In the genomic region with DNA sequence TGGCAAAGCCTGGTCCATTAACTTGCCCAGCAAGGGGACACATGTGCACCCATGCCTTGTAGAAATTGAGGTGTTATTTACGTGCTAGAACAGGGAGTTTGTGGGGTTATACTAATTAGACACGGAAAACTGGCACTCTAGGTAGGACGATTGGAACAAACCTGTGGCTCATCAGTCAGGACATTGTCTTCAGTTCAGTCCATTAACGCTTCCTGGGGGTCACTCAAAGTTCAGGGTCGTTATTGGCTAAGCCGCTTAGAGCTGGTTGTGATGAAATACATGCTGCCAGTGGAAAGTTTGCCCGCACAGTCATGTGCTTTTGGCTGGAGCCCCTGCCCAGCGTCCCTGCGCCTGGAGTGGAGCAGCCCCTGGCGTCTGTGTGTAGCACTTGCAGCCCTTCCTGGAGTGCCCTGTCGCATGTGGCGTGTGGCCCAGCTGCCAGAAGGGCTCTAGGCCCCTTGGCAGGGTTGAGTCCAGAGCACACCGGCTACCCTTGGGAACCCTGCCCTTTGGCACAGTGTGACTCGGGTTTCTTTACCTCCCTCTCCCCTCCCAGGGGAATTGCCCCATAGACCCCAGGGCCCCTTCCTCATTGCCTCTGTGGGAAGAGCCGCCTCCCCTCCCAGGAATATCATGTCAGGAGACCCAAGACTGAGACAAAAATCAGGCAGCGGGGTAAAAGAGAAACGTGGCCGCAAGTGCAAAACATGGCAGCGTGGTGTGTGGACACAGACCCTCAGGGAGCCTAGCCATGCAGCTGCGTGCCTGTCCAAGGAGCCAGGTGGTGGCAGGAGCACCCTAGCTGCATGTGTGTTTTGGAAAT, we compare ENCODE assay signal across 9 cellular contexts. TPM values are rescaled to one million over a fixed set of nuclear protein-coding genes. Genes with fewer than 3 reads are reported as not detected.
DNase-seq lines count a peak whose midpoint lies in the region; ATAC-seq and TF ChIP-seq lines count a peak whose summit lies in the region.
"Had no signal": no experiment of that assay in that cellular context is flagged by ENCODE, and none has a peak within 500 bp of the region (broad histone marks: within the 10 kb centered on the region; RNA-seq: fewer than 3 reads in every experiment).

No MANE protein-coding gene starts in this region.

- TF ChIP-seq CTCF in epithelial cell of proximal tubule (conservative IDR thresholded peaks at IDR 0.05; ENCODE audit: low read depth, low read length), result peak; percentile 69
- TF ChIP-seq CTCF in neural crest cell (conservative IDR thresholded peaks at IDR 0.05), result peak; percentile 50
- TF ChIP-seq CTCF in GM10266 (IDR thresholded peaks at IDR 0.05; ENCODE audit: control insufficient read depth, insufficient read depth, low read depth, missing control alignments), result no peak

- H3K27me3 Mint-ChIP-seq in neural crest cell (ENCODE audit: low read depth), result no peaks in the 10 kb centered on the region

- peak; percentile 57 for DNase-seq in AG20443 (ENCODE audit: low spot score)
- DNase-seq in NOMO-1 treated with DMSO at 0.1 percent for 48 hours (lab: John Stamatoyannopoulos, UW; ENCODE audit: unreplicated experiment), result peak; percentile 85
- DNase-seq in epithelial cell of proximal tubule (ENCODE audit: low read depth), result no peak
- no peak for DNase-seq in neural crest cell (ENCODE audit: low read depth, low spot score)
- DNase-seq in activated CD8-positive, alpha-beta memory T cell treated with anti-CD3 and anti-CD28 coated beads, Interleukin-2, amount 50 U/mL, for 48 hours, result no peak
- DNase-seq in NCI-H226, result no peak
- no peak for DNase-seq in GM10266 (ENCODE audit: extremely low spot score)
- DNase-seq: NCI-H2171 had no signal

- H3K4me1 Mint-ChIP-seq in neural crest cell, result peaks cover 42% of the 10 kb centered on the region

- no peak for ATAC-seq in HG03457 (IDR thresholded peaks at IDR 0.05; ENCODE audit: unreplicated experiment)

- H3K36me3 Mint-ChIP-seq in neural crest cell (ENCODE audit: low read depth), result peaks cover 15% of the 10 kb centered on the region

- peak overlapping the region; percentile 59 for H3K4me3 Mint-ChIP-seq in neural crest cell

- H3K4me3 ChIP-seq in epithelial cell of proximal tubule (ENCODE audit: low read depth, low read length), result no peak overlapping the region

- peak overlapping the region; percentile 50 for H3K27ac Mint-ChIP-seq in neural crest cell (ENCODE audit: unreplicated experiment)

- H3K9me3 Mint-ChIP-seq in neural crest cell, result no peaks in the 10 kb centered on the region

RNA-seq across cellular contexts. Expression of gene ZNF775, which starts 9.8 kb away (rescaled TPM):
- total RNA-seq in epithelial cell of proximal tubule (4.8 and 8.6 TPM in 2 replicates), neural crest cell (13.3 and 16.5 TPM in 2 replicates)

RNA-seq across cellular contexts. Expression of gene REPIN1, which starts 20.3 kb away (rescaled TPM):
- total RNA-seq in epithelial cell of proximal tubule (127 and 218 TPM in 2 replicates), neural crest cell (212 and 224 TPM in 2 replicates)

RNA-seq across cellular contexts. Expression of gene RARRES2, which starts 47.5 kb away (rescaled TPM):
- 6.1 and 9.1 TPM in 2 replicates for total RNA-seq in epithelial cell of proximal tubule
- 24.4 and 26.3 TPM in 2 replicates for total RNA-seq in neural crest cell

Comparison
In these comparisons a context has a peak if more than half of its experiments do, and no peak if none do; other contexts are left out.
1. DNase-seq: peak in AG20443 (single experiment) and NOMO-1 treated with DMSO at 0.1 percent for 48 hours (single experiment); none in epithelial cell of proximal tubule (single experiment), neural crest cell (single experiment), activated CD8-positive, alpha-beta memory T cell treated with anti-CD3 and anti-CD28 coated beads, Interleukin-2, amount 50 U/mL, for 48 hours (single experiment), NCI-H226 (single experiment) and GM10266 (single experiment).